Comparison of ENCODE assay signal across 1 cellular context in the genomic region with DNA sequence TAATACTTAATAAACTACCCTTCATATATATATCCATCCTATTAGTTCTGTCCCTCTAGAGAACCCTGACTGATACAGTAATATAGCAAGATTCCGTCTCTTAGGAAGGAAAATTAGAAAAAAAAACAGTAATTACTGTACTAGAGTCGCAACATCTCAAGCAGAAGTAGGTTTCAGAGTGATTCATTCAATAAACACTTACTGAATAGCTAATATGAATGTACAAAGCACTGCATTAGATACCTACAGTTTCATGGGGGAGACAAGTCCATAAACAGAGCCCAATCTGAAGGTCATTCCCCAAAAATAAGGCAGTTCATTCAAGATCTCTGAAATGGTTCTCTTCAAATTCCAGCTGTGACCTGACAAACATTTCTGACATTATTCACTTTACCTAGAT.
TF ChIP-seq lines count a peak whose summit lies in the region.

No MANE protein-coding gene starts in this region.

TF ChIP-seq in SK-N-SH treated with all-trans-retinoic acid at 6 μM for 48 hours, 23 proteins besides CTCF, POLR2A, EP300 and RAD21:
- no peak for TF ChIP-seq TOX (CRISPR knock-in tag; IDR thresholded peaks at IDR 0.05; ENCODE audit: borderline replicate concordance)
- TF ChIP-seq CSDC2 (CRISPR knock-in tag; IDR thresholded peaks at IDR 0.05): no peak
- TF ChIP-seq BACH2 (CRISPR knock-in tag; IDR thresholded peaks at IDR 0.05; ENCODE audit: borderline replicate concordance): no peak
- TF ChIP-seq, protein P1, sequence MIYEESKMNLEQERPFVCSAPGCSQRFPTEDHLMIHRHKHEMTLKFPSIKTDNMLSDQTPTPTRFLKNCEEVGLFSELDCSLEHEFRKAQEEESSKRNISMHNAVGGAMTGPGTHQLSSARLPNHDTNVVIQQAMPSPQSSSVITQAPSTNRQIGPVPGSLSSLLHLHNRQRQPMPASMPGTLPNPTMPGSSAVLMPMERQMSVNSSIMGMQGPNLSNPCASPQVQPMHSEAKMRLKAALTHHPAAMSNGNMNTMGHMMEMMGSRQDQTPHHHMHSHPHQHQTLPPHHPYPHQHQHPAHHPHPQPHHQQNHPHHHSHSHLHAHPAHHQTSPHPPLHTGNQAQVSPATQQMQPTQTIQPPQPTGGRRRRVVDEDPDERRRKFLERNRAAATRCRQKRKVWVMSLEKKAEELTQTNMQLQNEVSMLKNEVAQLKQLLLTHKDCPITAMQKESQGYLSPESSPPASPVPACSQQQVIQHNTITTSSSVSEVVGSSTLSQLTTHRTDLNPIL (CRISPR knock-in tag; IDR thresholded peaks at IDR 0.05; ENCODE audit: low read depth): no peak
- no peak for TF ChIP-seq ESRRG (CRISPR knock-in tag; IDR thresholded peaks at IDR 0.05)
- no peak for TF ChIP-seq OSR1 (CRISPR knock-in tag; IDR thresholded peaks at IDR 0.05)
- TF ChIP-seq ZNF8 (CRISPR knock-in tag; IDR thresholded peaks at IDR 0.05): no peak
- no peak for TF ChIP-seq ZFP30 (CRISPR knock-in tag; IDR thresholded peaks at IDR 0.05)
- TF ChIP-seq, protein P2, sequence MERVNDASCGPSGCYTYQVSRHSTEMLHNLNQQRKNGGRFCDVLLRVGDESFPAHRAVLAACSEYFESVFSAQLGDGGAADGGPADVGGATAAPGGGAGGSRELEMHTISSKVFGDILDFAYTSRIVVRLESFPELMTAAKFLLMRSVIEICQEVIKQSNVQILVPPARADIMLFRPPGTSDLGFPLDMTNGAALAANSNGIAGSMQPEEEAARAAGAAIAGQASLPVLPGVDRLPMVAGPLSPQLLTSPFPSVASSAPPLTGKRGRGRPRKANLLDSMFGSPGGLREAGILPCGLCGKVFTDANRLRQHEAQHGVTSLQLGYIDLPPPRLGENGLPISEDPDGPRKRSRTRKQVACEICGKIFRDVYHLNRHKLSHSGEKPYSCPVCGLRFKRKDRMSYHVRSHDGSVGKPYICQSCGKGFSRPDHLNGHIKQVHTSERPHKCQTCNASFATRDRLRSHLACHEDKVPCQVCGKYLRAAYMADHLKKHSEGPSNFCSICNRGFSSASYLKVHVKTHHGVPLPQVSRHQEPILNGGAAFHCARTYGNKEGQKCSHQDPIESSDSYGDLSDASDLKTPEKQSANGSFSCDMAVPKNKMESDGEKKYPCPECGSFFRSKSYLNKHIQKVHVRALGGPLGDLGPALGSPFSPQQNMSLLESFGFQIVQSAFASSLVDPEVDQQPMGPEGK (CRISPR knock-in tag; IDR thresholded peaks at IDR 0.05; ENCODE audit: borderline replicate concordance): no peak
- no peak for TF ChIP-seq PPARA (CRISPR knock-in tag; IDR thresholded peaks at IDR 0.05; ENCODE audit: borderline replicate concordance)
